Comparison of ENCODE assay signal across 16 cellular contexts in the genomic region with DNA sequence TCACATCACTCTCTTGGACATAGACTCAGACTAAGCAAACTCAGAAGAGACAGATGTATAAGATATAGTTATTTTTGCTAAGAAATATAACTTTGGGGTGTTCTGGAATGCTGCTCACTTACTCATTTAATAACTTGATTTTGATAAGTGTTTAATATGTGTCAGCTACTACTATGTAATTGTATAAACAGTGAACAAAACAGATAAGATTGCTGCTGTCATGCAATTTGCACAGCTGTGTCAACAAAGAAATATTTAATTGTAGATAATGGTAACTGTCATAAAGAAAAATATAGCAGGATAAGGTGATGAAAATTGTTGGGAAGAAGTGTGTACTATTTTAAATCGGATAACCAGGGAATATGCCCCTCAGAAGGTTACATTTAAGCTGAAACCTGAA.
DNase-seq lines count a peak whose midpoint lies in the region; ATAC-seq and TF ChIP-seq lines count a peak whose summit lies in the region.
"Had no signal": no experiment of that assay in that cellular context is flagged by ENCODE, and none has a peak within 500 bp of the region (broad histone marks: within the 10 kb centered on the region; RNA-seq: fewer than 3 reads in every experiment).

No MANE protein-coding gene starts in this region.

- POLR2A ChIA-PET in HEK293 (lab: Yijun Ruan, JAX), result no interaction called here

- H3K27ac ChIP-seq in HEK293 (ENCODE audit: extremely low read depth, low read depth, low read length), result no peak overlapping the region
- no peak overlapping the region for H3K27ac ChIP-seq in body of pancreas
- peak overlapping the region; percentile 72 for H3K27ac ChIP-seq in osteoblast (ENCODE audit: low read depth, low read length)
- H3K27ac ChIP-seq in upper lobe of left lung, result no peak overlapping the region
- H3K27ac ChIP-seq: PC-9 had no signal

- CTCF ChIA-PET in HEK293 (lab: Yijun Ruan, JAX), result interaction anchor here (0.9 kb wide), 1 partner anchor 331 kb away, joined by 3 read pairs; no protein-coding TSS in a partner anchor

- no peak overlapping the region for H2AFZ ChIP-seq in osteoblast (ENCODE audit: low read length)
- H2AFZ ChIP-seq: PC-9 had no signal

- ATAC-seq in body of pancreas (peak; percentile 72), upper lobe of left lung (ENCODE audit: low FRiP score in 2 of 2) (no peak), HG03442 (IDR thresholded peaks at IDR 0.05; ENCODE audit: unreplicated experiment) (no peak)
- ATAC-seq: T-cell had no signal

- no peak for TF ChIP-seq EP300 in upper lobe of left lung (IDR thresholded peaks at IDR 0.05)

- no peaks in the 10 kb centered on the region for H3K27me3 ChIP-seq in body of pancreas
- H3K27me3 ChIP-seq in osteoblast (ENCODE audit: insufficient read depth, low read length), result no peaks in the 10 kb centered on the region
- H3K27me3 ChIP-seq in upper lobe of left lung, result no peaks in the 10 kb centered on the region

- TF ChIP-seq POLR2A in body of pancreas (IDR thresholded peaks at IDR 0.05) (no peak), upper lobe of left lung (IDR thresholded peaks at IDR 0.05) (no peak)

- intact Hi-C loops in body of pancreas (cut with DNase I), result no loop called here
- intact Hi-C loops in posterior cingulate gyrus (cut with DNase I), result no loop called here

- no peaks in the 10 kb centered on the region for H4K20me1 ChIP-seq in osteoblast (ENCODE audit: insufficient read depth, low read length)

- H3K4me2 ChIP-seq in osteoblast (ENCODE audit: insufficient read depth, low read length), result no peak overlapping the region
- H3K4me2 ChIP-seq: PC-9 had no signal

- H3K79me2 ChIP-seq in osteoblast (ENCODE audit: insufficient read depth, low read length), result no peaks in the 10 kb centered on the region

- H3K4me1 ChIP-seq in HEK293 (ENCODE audit: control insufficient read depth, insufficient read depth, low read length) (no peaks in the 10 kb centered on the region), body of pancreas (peaks cover 20% of the 10 kb centered on the region), osteoblast (ENCODE audit: insufficient read depth, low read length) (peaks cover 15% of the 10 kb centered on the region), upper lobe of left lung (peaks cover 0 to 2% (median 0%) of the 10 kb centered on the region in 4 donors)

- H3K9me3 ChIP-seq in HEK293 (ENCODE audit: control insufficient read depth, insufficient read depth, low read depth, low read length) (no peaks in the 10 kb centered on the region), body of pancreas (no peaks in the 10 kb centered on the region), osteoblast (ENCODE audit: low read depth, low read length) (no peaks in the 10 kb centered on the region), upper lobe of left lung (no peaks in the 10 kb centered on the region)

- H3K36me3 ChIP-seq in HEK293 (ENCODE audit: control insufficient read depth in 2 of 2, insufficient read depth in 1 of 2, low read length in 2 of 2), result no peaks in the 10 kb centered on the region
- H3K36me3 ChIP-seq in body of pancreas (replicated peaks in 1 of 2; ENCODE audit: insufficient read depth in 1 of 2, low read depth in 2 of 2), result no peaks in the 10 kb centered on the region
- no peaks in the 10 kb centered on the region for H3K36me3 ChIP-seq in osteoblast (ENCODE audit: insufficient read depth, low read length)
- H3K36me3 ChIP-seq in upper lobe of left lung, result no peaks in the 10 kb centered on the region

- DNase-seq in LNCaP clone FGC (ENCODE audit: low read depth) (peak; percentile 43), body of pancreas (peak in 1 of 4 donors; percentile 32), osteoblast (ENCODE audit: insufficient read length, low spot score, missing footprints) (no peak), upper lobe of left lung (no peak), posterior cingulate gyrus (no peak)
- DNase-seq: ACHN, AML-193, KG1, NCI-H1048, NCI-H1436 treated with DMSO at 0.1 percent for 48 hours, NCI-H345, NCI-H526, PC-9, T-cell had no signal

- H3K4me3 ChIP-seq in HEK293 (ENCODE audit: low read depth, low read length) (no peak overlapping the region), LNCaP clone FGC (ENCODE audit: low read depth, low read length) (no peak overlapping the region), body of pancreas (no peak overlapping the region), osteoblast (ENCODE audit: insufficient read depth, low read length) (no peak overlapping the region), upper lobe of left lung (no peak overlapping the region)
- H3K4me3 ChIP-seq: PC-9 had no signal

- 13 to 25% methylated on average over 1 of the region's 1 CpG for WGBS in body of pancreas, 2 donors
- 54 to 74% methylated on average over 1 of the region's 1 CpG for WGBS in upper lobe of left lung, 2 donors

- no peak for TF ChIP-seq CTCF in HEK293 (tag by site-specific recombination; IDR thresholded peaks at IDR 0.05)
- TF ChIP-seq CTCF in LNCaP clone FGC (IDR thresholded peaks at IDR 0.05; ENCODE audit: control insufficient read depth, extremely low read depth, insufficient read depth), result no peak
- no peak for TF ChIP-seq CTCF in body of pancreas (IDR thresholded peaks at IDR 0.05)
- no peak for TF ChIP-seq CTCF in osteoblast (IDR thresholded peaks at IDR 0.05; ENCODE audit: extremely low read depth, low read depth, low read length)
- no peak for TF ChIP-seq CTCF in upper lobe of left lung (IDR thresholded peaks at IDR 0.05)

TF ChIP-seq in HEK293, 187 proteins besides CTCF, POLR2A, EP300 and RAD21:
- TF ChIP-seq, protein P1, sequence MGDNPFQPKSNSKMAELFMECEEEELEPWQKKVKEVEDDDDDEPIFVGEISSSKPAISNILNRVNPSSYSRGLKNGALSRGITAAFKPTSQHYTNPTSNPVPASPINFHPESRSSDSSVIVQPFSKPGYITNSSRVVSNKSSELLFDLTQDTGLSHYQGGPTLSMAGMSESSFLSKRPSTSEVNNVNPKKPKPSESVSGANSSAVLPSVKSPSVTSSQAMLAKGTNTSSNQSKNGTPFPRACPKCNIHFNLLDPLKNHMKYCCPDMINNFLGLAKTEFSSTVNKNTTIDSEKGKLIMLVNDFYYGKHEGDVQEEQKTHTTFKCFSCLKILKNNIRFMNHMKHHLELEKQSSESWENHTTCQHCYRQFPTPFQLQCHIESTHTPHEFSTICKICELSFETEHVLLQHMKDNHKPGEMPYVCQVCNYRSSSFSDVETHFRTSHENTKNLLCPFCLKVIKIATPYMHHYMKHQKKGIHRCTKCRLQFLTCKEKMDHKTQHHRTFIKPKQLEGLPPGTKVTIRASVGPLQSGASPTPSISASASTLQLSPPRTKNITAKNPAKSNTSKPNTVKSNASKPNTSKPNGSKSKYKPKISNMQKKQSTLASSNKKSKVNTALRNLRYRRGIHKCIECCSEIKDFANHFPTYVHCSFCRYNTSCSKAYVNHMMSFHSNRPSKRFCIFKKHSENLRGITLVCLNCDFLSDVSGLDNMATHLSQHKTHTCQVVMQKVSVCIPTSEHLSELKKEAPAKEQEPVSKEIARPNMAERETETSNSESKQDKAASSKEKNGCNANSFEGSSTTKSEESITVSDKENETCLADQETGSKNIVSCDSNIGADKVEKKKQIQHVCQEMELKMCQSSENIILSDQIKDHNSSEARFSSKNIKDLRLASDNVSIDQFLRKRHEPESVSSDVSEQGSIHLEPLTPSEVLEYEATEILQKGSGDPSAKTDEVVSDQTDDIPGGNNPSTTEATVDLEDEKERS (tag by site-specific recombination; IDR thresholded peaks at IDR 0.05), result no peak
- TF ChIP-seq ZNF629 (tag by site-specific recombination; IDR thresholded peaks at IDR 0.05), result no peak
- TF ChIP-seq ZXDB (tag by site-specific recombination; IDR thresholded peaks at IDR 0.05), result peak; percentile 28; the same call in 1 of the 2 replicates
- TF ChIP-seq, protein P2, sequence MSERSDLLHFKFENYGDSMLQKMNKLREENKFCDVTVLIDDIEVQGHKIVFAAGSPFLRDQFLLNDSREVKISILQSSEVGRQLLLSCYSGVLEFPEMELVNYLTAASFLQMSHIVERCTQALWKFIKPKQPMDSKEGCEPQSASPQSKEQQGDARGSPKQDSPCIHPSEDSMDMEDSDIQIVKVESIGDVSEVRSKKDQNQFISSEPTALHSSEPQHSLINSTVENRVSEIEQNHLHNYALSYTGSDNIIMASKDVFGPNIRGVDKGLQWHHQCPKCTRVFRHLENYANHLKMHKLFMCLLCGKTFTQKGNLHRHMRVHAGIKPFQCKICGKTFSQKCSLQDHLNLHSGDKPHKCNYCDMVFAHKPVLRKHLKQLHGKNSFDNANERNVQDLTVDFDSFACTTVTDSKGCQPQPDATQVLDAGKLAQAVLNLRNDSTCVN (tag by site-specific recombination; optimal IDR thresholded peaks at IDR 0.05), result no peak
- TF ChIP-seq ZNF19 (tag by site-specific recombination; IDR thresholded peaks at IDR 0.05; ENCODE audit: low read depth), result no peak
TF ChIP-seq in HEK293: peak in this region for 1.
